In genomic region chr3:57164217-57164605, GRCh38 we compare ENCODE assay signal across 9 cellular contexts. TPM values are rescaled to one million over a fixed set of nuclear protein-coding genes. Genes with fewer than 3 reads are reported as not detected.
DNase-seq lines count a peak whose midpoint lies in the region; ATAC-seq and FAIRE-seq lines count a peak whose summit lies in the region.
"Had no signal": no experiment of that assay in that cellular context is flagged by ENCODE, and none has a peak within 500 bp of the region (broad histone marks: within the 10 kb centered on the region; RNA-seq: fewer than 3 reads in every experiment).

No MANE protein-coding gene starts in this region.

- H3K4me3 ChIP-seq in iPS-11a (ENCODE audit: low read depth, low read length) (peak overlapping the region; percentile 66), small intestine (ENCODE audit: low read depth in 1 of 2, low read length in 2 of 2) (peak overlapping the region in 1 of 2 donors; percentile 63)

- DNase-seq in DMS 273 (lab: John Stamatoyannopoulos, UW; ENCODE audit: unreplicated experiment) (peak; percentile 53), DMS 273 treated with DMSO at 0.1 percent for 48 hours (lab: John Stamatoyannopoulos, UW) (no peak), small intestine (peak; percentile 8), NCI-H2107 treated with DMSO at 0.1 percent for 48 hours (lab: John Stamatoyannopoulos, UW; ENCODE audit: unreplicated experiment) (no peak), COR-L47 (lab: John Stamatoyannopoulos, UW) (no peak)
- peak; percentile 26 for DNase-seq in activated naive CD4-positive, alpha-beta T cell treated with anti-CD3 and anti-CD28 coated beads, Interleukin-2, amount 50 U/mL, for 16 hours

- no peak for FAIRE-seq in small intestine (lab: Jason Lieb, UNC)

- no peaks in the 10 kb centered on the region for H3K9me3 ChIP-seq in small intestine (ENCODE audit: control insufficient read depth, low read depth)

- no peaks in the 10 kb centered on the region for H3K4me1 ChIP-seq in small intestine (ENCODE audit: control insufficient read depth in 2 of 2, insufficient read depth in 1 of 2, low read depth in 1 of 2, low read length in 1 of 2)

- H3K27me3 ChIP-seq in small intestine (ENCODE audit: control insufficient read depth in 2 of 2, insufficient read depth in 2 of 2, low read length in 2 of 2): peaks cover 5 to 9% of the 10 kb centered on the region in 2 donors

- WGBS in small intestine, 3 donors: 4 to 6% (median 6%) methylated on average over 28 of the region's 28 CpGs

- no peak for ATAC-seq in GM21825 (IDR thresholded peaks at IDR 0.05; ENCODE audit: unreplicated experiment)

- no peak overlapping the region for H3K27ac ChIP-seq in small intestine (ENCODE audit: low read depth in 1 of 2, low read length in 1 of 2)
- H3K27ac ChIP-seq: 22Rv1 had no signal

- no peaks in the 10 kb centered on the region for H3K36me3 ChIP-seq in small intestine (ENCODE audit: control insufficient read depth in 2 of 2, insufficient read depth in 2 of 2, low read length in 2 of 2)

RNA-seq across cellular contexts. Expression of gene IL17RD, which starts 0.9 kb away (rescaled TPM):
- polyA plus RNA-seq in small intestine: under 1 TPM in 1 of 3 donors, not detected in 2; 0.87 TPM

RNA-seq across cellular contexts. Expression of gene HESX1, which starts 35.6 kb away (rescaled TPM):
- 1 to 10 TPM in 1 of 3 donors, not detected in 2; 1.3 TPM for polyA plus RNA-seq in small intestine

Comparison
In these comparisons a context has a peak if more than half of its experiments do, and no peak if none do; other contexts are left out.
1. DNase-seq: peak in DMS 273 (single experiment), activated naive CD4-positive, alpha-beta T cell treated with anti-CD3 and anti-CD28 coated beads, Interleukin-2, amount 50 U/mL, for 16 hours (single experiment) and small intestine (single experiment); none in DMS 273 treated with DMSO at 0.1 percent for 48 hours (single experiment), NCI-H2107 treated with DMSO at 0.1 percent for 48 hours (single experiment) and COR-L47 (single experiment).